9 cellular contexts compared by ENCODE assay signal in the genomic region with DNA sequence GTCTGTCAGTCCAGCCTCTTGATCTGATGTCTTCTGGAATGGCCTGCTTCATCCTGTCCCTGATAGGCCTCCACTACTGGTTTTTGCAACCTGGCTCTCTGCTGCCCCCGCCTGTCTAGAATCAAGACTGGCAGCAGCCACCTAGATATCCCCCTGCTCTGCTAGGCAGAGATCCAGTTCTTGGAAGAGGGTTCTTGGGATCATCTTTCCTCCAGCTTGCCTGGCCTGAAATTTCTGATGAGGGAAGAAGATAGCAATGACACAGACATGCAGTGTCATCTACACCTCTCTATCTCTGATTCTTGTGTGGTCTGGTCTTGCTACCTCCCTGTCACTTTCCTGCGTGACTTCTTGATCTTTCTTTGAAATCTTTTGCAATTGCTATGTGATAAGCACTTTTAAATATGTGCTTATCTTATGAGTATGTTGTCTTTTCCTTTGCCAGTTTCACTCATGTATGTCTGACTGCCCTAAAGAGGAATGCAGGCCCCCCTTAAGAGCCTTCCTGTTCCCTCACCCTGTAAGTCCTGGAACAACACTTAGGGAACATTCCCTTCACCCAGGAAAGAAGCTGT. TPM values are rescaled to one million over a fixed set of nuclear protein-coding genes. Genes with fewer than 3 reads are reported as not detected.
DNase-seq lines count a peak whose midpoint lies in the region; ATAC-seq, FAIRE-seq and TF ChIP-seq lines count a peak whose summit lies in the region.
"Had no signal": no experiment of that assay in that cellular context is flagged by ENCODE, and none has a peak within 500 bp of the region (broad histone marks: within the 10 kb centered on the region; RNA-seq: fewer than 3 reads in every experiment).

No MANE protein-coding gene starts in this region.

- no peaks in the 10 kb centered on the region for H3K9me3 ChIP-seq in thyroid gland

- H3K4me3 ChIP-seq in fibroblast of the aortic adventitia (ENCODE audit: low read depth, low read length), result no peak overlapping the region
- H3K4me3 ChIP-seq in thyroid gland (replicated peaks in 1 of 3), result no peak overlapping the region

- H3K27me3 ChIP-seq in thyroid gland, result no peaks in the 10 kb centered on the region

- H3K27ac ChIP-seq in thyroid gland, result peak overlapping the region; percentile 87 to 92 (median 90)

- WGBS in thyroid gland, 2 donors, result 19 to 28% methylated on average over 2 of the region's 2 CpGs

- TF ChIP-seq POLR2A in thyroid gland (IDR thresholded peaks at IDR 0.05), result peak in 1 of 2 donors; percentile 8

- H3K36me3 ChIP-seq in thyroid gland, result no peaks in the 10 kb centered on the region

- ATAC-seq in HG03175 (IDR thresholded peaks at IDR 0.05; ENCODE audit: unreplicated experiment) (peak; percentile 47), HG03159 (IDR thresholded peaks at IDR 0.05; ENCODE audit: unreplicated experiment) (no peak)

- FAIRE-seq in RCC 7860 (lab: Jason Lieb, UNC), result no peak

- peaks cover 27 to 50% of the 10 kb centered on the region in 2 donors for H3K4me1 ChIP-seq in thyroid gland

- intact Hi-C loops in thyroid gland (cut with DNase I), result no loop called here

- DNase-seq in COR-L47 (lab: John Stamatoyannopoulos, UW), result peak; percentile 31
- peak; percentile 50 for DNase-seq in RCC 7860 (ENCODE audit: low spot score)
- DNase-seq in activated T-helper 1 cell treated with anti-CD3 and anti-CD28 coated beads, Interleukin-2, amount 50 U/mL, for 16 hours (ENCODE audit: low read depth in 1 of 2, low spot score in 1 of 2), result peak; percentile 38 to 44
- peak; percentile 95 for DNase-seq in fibroblast of the aortic adventitia (ENCODE audit: low read depth)
- DNase-seq in non-pigmented ciliary epithelial cell (ENCODE audit: low read depth), result peak; percentile 74
- DNase-seq in thyroid gland, result peak; percentile 80 to 89

- TF ChIP-seq CTCF in fibroblast of the aortic adventitia (IDR thresholded peaks at IDR 0.05; ENCODE audit: insufficient read depth, low read length) (peak; percentile 89), thyroid gland (IDR thresholded peaks at IDR 0.05) (peak; percentile 44 to 90 (median 82))

RNA-seq across cellular contexts. Expression of gene NFATC3, which starts 20.3 kb away (rescaled TPM):
- total RNA-seq in fibroblast of the aortic adventitia (ENCODE audit: low replicate concordance), result 17.7 and 36.3 TPM in 2 replicates
- total RNA-seq in thyroid gland, result 100 to 1,000 TPM in 1 of 4 donors, 10 to 100 TPM in 3; 67.7 to 107 (median 71.7) TPM

RNA-seq across cellular contexts. Expression of gene DUS2, which starts 41.8 kb away (rescaled TPM):
- total RNA-seq in fibroblast of the aortic adventitia (ENCODE audit: low replicate concordance), result 12.9 and 14.6 TPM in 2 replicates
- total RNA-seq in thyroid gland, result 10 to 100 TPM; 10.0 to 14.1 (median 12.9) TPM

RNA-seq across cellular contexts. Expression of gene DDX28, which starts 41.8 kb away (rescaled TPM):
- 5.6 and 9.9 TPM in 2 replicates for total RNA-seq in fibroblast of the aortic adventitia (ENCODE audit: low replicate concordance)
- total RNA-seq in thyroid gland, result 10 to 100 TPM in 1 of 4 donors, 1 to 10 TPM in 3; 4.2 to 10.0 (median 6.6) TPM

RNA-seq across cellular contexts. Expression of gene DPEP2NB, which starts 49.2 kb away (rescaled TPM):
- not detected in 2 replicates for total RNA-seq in fibroblast of the aortic adventitia (ENCODE audit: low replicate concordance)
- not detected for total RNA-seq in thyroid gland
- total RNA-seq: T-helper 2 cell treated with Interferon-gamma antibody and Interleukin-4, amounts not matched to agents 100 ng/mL and 5 ng/mL, for 36 hours had no signal

Comparison
In these comparisons a context has a peak if more than half of its experiments do, and no peak if none do; other contexts are left out.
1. DNase-seq: peak in every context shown above with its lines; median percentile 95 in fibroblast of the aortic adventitia; 84 in thyroid gland; 74 in non-pigmented ciliary epithelial cell; 50 in RCC 7860; 41 in activated T-helper 1 cell treated with anti-CD3 and anti-CD28 coated beads, Interleukin-2, amount 50 U/mL, for 16 hours; 31 in COR-L47.